9 cellular contexts compared by ENCODE assay signal in genomic region chr7:6576867-6577368, GRCh38. TPM values are rescaled to one million over a fixed set of nuclear protein-coding genes. Genes with fewer than 3 reads are reported as not detected.
A peak's percentile ranks its signal among the peaks of the same experiment; 100 is the strongest.
DNase-seq lines count a peak whose midpoint lies in the region; ATAC-seq and TF ChIP-seq lines count a peak whose summit lies in the region.
"Not testable (repeated sequence)": the region's sequence is repeated elsewhere in the genome, so short reads cannot be mapped to it uniquely, and the experiment has no call there.
"Had no signal": no experiment of that assay in that cellular context is flagged by ENCODE, and none has a peak within 500 bp of the region (broad histone marks: within the 10 kb centered on the region; RNA-seq: fewer than 3 reads in every experiment).

No MANE protein-coding gene starts in this region.

- H3K4me3 ChIP-seq in CD8-positive, alpha-beta memory T cell (ENCODE audit: low read length); KMS-11 (IDR thresholded peaks at IDR 0.05; ENCODE audit: insufficient read depth, low read depth, low read length): not testable (repeated sequence)
- peak overlapping the region; percentile 88 for H3K4me3 ChIP-seq in thymus (ENCODE audit: low read length)

- peak overlapping the region; percentile 25; the same call in 1 of the 2 replicates for H2AFZ ChIP-seq in KMS-11 (ENCODE audit: low read depth)

- not testable (repeated sequence) for H4K20me1 ChIP-seq in KMS-11 (ENCODE audit: insufficient read depth)

- H3K9me3 Mint-ChIP-seq in CD8-positive, alpha-beta memory T cell; T-cell; osteocyte (ENCODE audit: unreplicated experiment): not testable (repeated sequence)

- DNase-seq in CD8-positive, alpha-beta memory T cell, result peak in 1 of 5 donors; percentile 3
- peak in 2 of 34 experiments; percentile 10 to 22 for DNase-seq in T-cell
- peak; percentile 12 for DNase-seq in amniotic epithelial cell (ENCODE audit: low read depth)
- peak; percentile 58 for DNase-seq in erythroblast (lab: John Stamatoyannopoulos, UW)
- peak; percentile 49 for DNase-seq in left kidney (ENCODE audit: low read depth, low spot score)
- DNase-seq in osteocyte (ENCODE audit: extremely low spot score, unreplicated experiment), result not testable (repeated sequence)

- H3K9ac ChIP-seq in KMS-11, result not testable (repeated sequence)

- H3K4me1 Mint-ChIP-seq in CD8-positive, alpha-beta memory T cell, result peaks cover 5 to 35% (median 6%) of the 10 kb centered on the region in 3 donors
- peaks cover 12 to 21% (median 15%) of the 10 kb centered on the region in 3 donors for H3K4me1 Mint-ChIP-seq in T-cell
- not testable (repeated sequence) for H3K4me1 Mint-ChIP-seq in osteocyte (ENCODE audit: unreplicated experiment)

- peaks cover 10% of the 10 kb centered on the region for H3K4me1 ChIP-seq in CD8-positive, alpha-beta memory T cell (ENCODE audit: insufficient read depth, low read length)
- not testable (repeated sequence) for H3K4me1 ChIP-seq in KMS-11 (ENCODE audit: low read depth, poor library complexity, severe bottlenecking); thymus (ENCODE audit: control insufficient read depth, insufficient read depth, low read length)

- peak overlapping the region; percentile 82 to 93 (median 87) for H3K4me3 Mint-ChIP-seq in CD8-positive, alpha-beta memory T cell
- H3K4me3 Mint-ChIP-seq in T-cell (peak overlapping the region; percentile 80 to 90 (median 83)), osteocyte (ENCODE audit: unreplicated experiment) (peak overlapping the region; percentile 83)

- H3K36me3 Mint-ChIP-seq in CD8-positive, alpha-beta memory T cell, result peaks cover 3 to 27% (median 7%) of the 10 kb centered on the region in 3 donors
- H3K36me3 Mint-ChIP-seq in T-cell (peaks cover 22% of the 10 kb centered on the region), osteocyte (ENCODE audit: unreplicated experiment) (peaks cover 15% of the 10 kb centered on the region)

- not testable (repeated sequence) for H3K27me3 Mint-ChIP-seq in CD8-positive, alpha-beta memory T cell; T-cell; osteocyte (ENCODE audit: unreplicated experiment)

- peak in 1 of 4 experiments; percentile 16 for ATAC-seq in T-cell (replicated peaks in 1 of 4)

- POLR2A ChIA-PET in CD8-positive, alpha-beta memory T cell (lab: Charles Lee), result interaction anchor here (1.0 to 2.2 kb wide), 2 partner anchors 13 to 72 kb away, joined by 3 to 13 read pairs; partner anchors contain the start of gene INTS15
- POLR2A ChIA-PET in T-cell (lab: Charles Lee), result interaction anchor here in 1 of 2 donors (0.6 kb wide), 1 partner anchor 451 kb away, joined by 3 read pairs; no protein-coding TSS in a partner anchor

- H3K4me2 ChIP-seq in KMS-11, result peak overlapping the region; percentile 20; the same call in 1 of the 2 replicates

- peak overlapping the region; percentile 91 for H3K27ac ChIP-seq in CD8-positive, alpha-beta memory T cell (ENCODE audit: low read depth, low read length)
- not testable (repeated sequence) for H3K27ac ChIP-seq in KMS-11
- H3K27ac ChIP-seq in thymus (ENCODE audit: low read depth), result peak overlapping the region; percentile 97

- not testable (repeated sequence) for H3K9me3 ChIP-seq in CD8-positive, alpha-beta memory T cell (ENCODE audit: low read length); thymus (ENCODE audit: control insufficient read depth)

- CTCF ChIA-PET in CD8-positive, alpha-beta memory T cell (lab: Charles Lee), result interaction anchor here (1.8 kb wide), 1 partner anchor 13 kb away, joined by 10 read pairs; the partner anchor contains the start of gene INTS15
- CTCF ChIA-PET in T-cell (lab: Charles Lee), result interaction anchor here in 1 of 2 donors (0.7 to 1.9 kb wide), 2 partner anchors 14 to 19 kb away, joined by 3 to 5 read pairs; partner anchors contain the start of gene INTS15

- WGBS in thymus, result 10% methylated on average over 14 of the region's 14 CpGs

- H3K27me3 ChIP-seq in CD8-positive, alpha-beta memory T cell (ENCODE audit: insufficient read depth, low read length, poor library complexity, severe bottlenecking); KMS-11 (ENCODE audit: insufficient read depth, low read depth); thymus (ENCODE audit: control insufficient read depth, insufficient read depth): not testable (repeated sequence)

- not testable (repeated sequence) for H3K79me2 ChIP-seq in KMS-11 (ENCODE audit: insufficient read depth, low read depth)

- H3K27ac Mint-ChIP-seq in CD8-positive, alpha-beta memory T cell, result peak overlapping the region; percentile 29 to 97 (median 76)
- H3K27ac Mint-ChIP-seq in T-cell, result peak overlapping the region in 1 of 2 donors; percentile 90
- not testable (repeated sequence) for H3K27ac Mint-ChIP-seq in osteocyte (ENCODE audit: unreplicated experiment)

- TF ChIP-seq CTCF in KMS-11 (conservative IDR thresholded peaks at IDR 0.05; ENCODE audit: low read depth, low read length); osteocyte (IDR thresholded peaks at IDR 0.05): not testable (repeated sequence)

- not testable (repeated sequence) for H3K36me3 ChIP-seq in CD8-positive, alpha-beta memory T cell (ENCODE audit: insufficient read depth, low read length); KMS-11 (ENCODE audit: insufficient read depth)
- H3K36me3 ChIP-seq in thymus (ENCODE audit: control insufficient read depth, insufficient read depth), result peaks cover 18% of the 10 kb centered on the region

- TF ChIP-seq POLR2A in erythroblast (IDR thresholded peaks at IDR 0.05; ENCODE audit: low read length), result not testable (repeated sequence)

RNA-seq across cellular contexts. Expression of gene ZDHHC4, which starts 0.3 kb away (rescaled TPM):
- 10 to 100 TPM; 31.6 to 34.9 TPM for total RNA-seq in CD8-positive, alpha-beta memory T cell
- 57.6 TPM for polyA plus RNA-seq in CD8-positive, alpha-beta memory T cell
- 10 to 100 TPM; 27.7 to 35.5 (median 30.3) TPM for total RNA-seq in T-cell
- total RNA-seq in osteocyte, result 62.2 and 63.5 TPM in 2 replicates
- polyA plus RNA-seq in thymus, result 38.2 TPM

RNA-seq across cellular contexts. Expression of gene INTS15, which starts 12.9 kb away (rescaled TPM):
- total RNA-seq in CD8-positive, alpha-beta memory T cell, result 10 to 100 TPM; 45.8 to 47.3 TPM
- 46.9 TPM for polyA plus RNA-seq in CD8-positive, alpha-beta memory T cell
- total RNA-seq in T-cell, result 10 to 100 TPM; 48.3 to 65.9 (median 64.1) TPM
- 36.5 and 40.3 TPM in 2 replicates for total RNA-seq in osteocyte
- polyA plus RNA-seq in thymus, result 28.7 TPM

RNA-seq across cellular contexts. Expression of gene GRID2IP, which starts 25.7 kb away (rescaled TPM):
- under 1 TPM; 0.33 to 0.51 TPM for total RNA-seq in CD8-positive, alpha-beta memory T cell
- polyA plus RNA-seq in CD8-positive, alpha-beta memory T cell, result not detected
- 1 to 10 TPM in 1 of 5 donors, under 1 TPM in 4; 0.30 to 1.5 (median 0.90) TPM for total RNA-seq in T-cell
- 0.10 and 0.13 TPM in 2 replicates for total RNA-seq in osteocyte
- polyA plus RNA-seq in thymus, result 0.46 TPM
- total RNA-seq: subcutaneous adipose tissue had no signal

RNA-seq across cellular contexts. Expression of gene ZNF853, which starts 38.5 kb away (rescaled TPM):
- total RNA-seq in CD8-positive, alpha-beta memory T cell, result 1 to 10 TPM; 3.5 to 4.5 TPM
- 11.2 TPM for polyA plus RNA-seq in CD8-positive, alpha-beta memory T cell
- total RNA-seq in T-cell (1 to 10 TPM; 3.6 to 7.6 (median 5.6) TPM), osteocyte (18.2 and 18.3 TPM in 2 replicates)
- 3.3 TPM for polyA plus RNA-seq in thymus
